ENCODE assay signal across 9 cellular contexts in the genomic region with DNA sequence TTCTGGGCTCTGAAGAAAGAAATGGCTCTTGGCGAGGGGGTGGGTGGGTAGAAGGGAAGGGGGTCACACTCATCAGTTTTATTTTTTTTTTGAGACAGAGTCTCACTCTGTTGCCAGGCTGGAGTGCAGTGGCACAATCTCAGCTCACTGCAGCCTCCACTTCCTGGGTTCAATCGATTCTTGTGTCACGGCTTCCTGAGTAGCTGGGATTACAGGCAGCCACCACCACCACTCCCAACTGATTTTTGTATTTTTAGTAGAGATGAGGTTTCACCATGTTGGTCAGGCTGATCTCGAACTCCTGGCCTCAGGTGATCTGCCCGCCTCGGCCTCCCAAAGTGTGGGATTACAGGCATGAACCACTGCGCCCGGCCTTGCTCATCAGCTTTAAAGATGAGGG. TPM values are rescaled to one million over a fixed set of nuclear protein-coding genes. Genes with fewer than 3 reads are reported as not detected.
A peak's percentile ranks its signal among the peaks of the same experiment; 100 is the strongest.
DNase-seq lines count a peak whose midpoint lies in the region; ATAC-seq and TF ChIP-seq lines count a peak whose summit lies in the region.
"Not testable (repeated sequence)": the region's sequence is repeated elsewhere in the genome, so short reads cannot be mapped to it uniquely, and the experiment has no call there.
"Had no signal": no experiment of that assay in that cellular context is flagged by ENCODE, and none has a peak within 500 bp of the region (broad histone marks: within the 10 kb centered on the region; RNA-seq: fewer than 3 reads in every experiment).

No MANE protein-coding gene starts in this region.

- not testable (repeated sequence) for H3K36me3 ChIP-seq in CD8-positive, alpha-beta T cell (ENCODE audit: insufficient read depth, low read length); effector memory CD4-positive, alpha-beta T cell (ENCODE audit: control insufficient read depth, insufficient read depth, low read length); transverse colon
- peaks cover 0 to 13% (median 2%) of the 10 kb centered on the region in 6 donors for H3K36me3 ChIP-seq in spleen

- peaks cover 60% of the 10 kb centered on the region for H3K4me1 Mint-ChIP-seq in CD8-positive, alpha-beta T cell (ENCODE audit: low read depth)
- H3K4me1 Mint-ChIP-seq in activated CD4-positive, alpha-beta memory T cell treated with anti-CD3 and anti-CD28 coated beads, Interleukin-2, amount 10 ng/mL, durations not matched to agents 7 days and 5 days: peaks cover 56% of the 10 kb centered on the region
- peaks cover 46 to 55% (median 47%) of the 10 kb centered on the region in 3 donors for H3K4me1 Mint-ChIP-seq in naive B cell

- not testable (repeated sequence) for TF ChIP-seq EP300 in transverse colon (IDR thresholded peaks at IDR 0.05; ENCODE audit: low read depth)

- not testable (repeated sequence) for TF ChIP-seq POLR2A in spleen (IDR thresholded peaks at IDR 0.05); transverse colon (IDR thresholded peaks at IDR 0.05)

- in situ Hi-C loops in transverse colon (cut with MboI; ENCODE audit: low pct_ligation_motif_present in 1 of 4, low pct_unique_long_range_greater_than_20kb in 1 of 4, low sequenced_read_pairs in 3 of 4): not testable (repeated sequence)

- DNase-seq in CD8-positive, alpha-beta T cell: peak in 1 of 7 experiments; percentile 27
- not testable (repeated sequence) for DNase-seq in RWPE1 (ENCODE audit: low spot score); activated CD4-positive, alpha-beta memory T cell treated with anti-CD3 and anti-CD28 coated beads, Interleukin-2, amount 10 ng/mL, durations not matched to agents 7 days and 5 days; activated naive CD4-positive, alpha-beta T cell treated with anti-CD3 and anti-CD28 coated beads, Interleukin-2, amount 50 U/mL, for 72 hours (ENCODE audit: low spot score in 2 of 2); effector memory CD4-positive, alpha-beta T cell; naive B cell; spleen; transverse colon

- not testable (repeated sequence) for H3K4me3 ChIP-seq in CD8-positive, alpha-beta T cell (ENCODE audit: low read depth, low read length); effector memory CD4-positive, alpha-beta T cell (ENCODE audit: insufficient read depth, low read depth, low read length, poor library complexity, severe bottlenecking); spleen; transverse colon

- POLR2A ChIA-PET in CD8-positive, alpha-beta T cell (lab: Charles Lee): interaction anchor here (0.7 to 2.5 kb wide), 11 partner anchors 8 to 140 kb away, joined by 3 to 16 read pairs (median 3); partner anchors contain the start of genes MALAT1 and PCNX3
- POLR2A ChIA-PET in RWPE1 (lab: Yijun Ruan, JAX; ENCODE audit: low non-redundant PET): not testable (repeated sequence)
- POLR2A ChIA-PET in activated CD4-positive, alpha-beta memory T cell treated with anti-CD3 and anti-CD28 coated beads, Interleukin-2, amount 10 ng/mL, durations not matched to agents 7 days and 5 days (lab: Charles Lee): interaction anchor here (0.6 to 2.9 kb wide), 17 partner anchors 8 to 146 kb away, joined by 3 to 29 read pairs (median 6); partner anchors contain the start of genes EHBP1L1, MALAT1, NEAT1 and PCNX3

- CTCF ChIA-PET in CD8-positive, alpha-beta T cell (lab: Charles Lee): interaction anchor here (0.8 to 5.0 kb wide), 8 partner anchors 8 to 50 kb away, joined by 3 to 37 read pairs (median 4); partner anchors contain the start of gene EHBP1L1
- CTCF ChIA-PET in RWPE1 (lab: Yijun Ruan, JAX): interaction anchor here (0.6 to 1.0 kb wide), 2 partner anchors 16 to 29 kb away, joined by 3 read pairs; no protein-coding TSS in a partner anchor
- CTCF ChIA-PET in activated CD4-positive, alpha-beta memory T cell treated with anti-CD3 and anti-CD28 coated beads, Interleukin-2, amount 10 ng/mL, durations not matched to agents 7 days and 5 days (lab: Charles Lee): interaction anchor here (0.6 to 3.7 kb wide), 9 partner anchors 8 to 302 kb away, joined by 3 to 33 read pairs (median 5); partner anchors contain the start of gene MUS81

- H3K9me3 Mint-ChIP-seq in CD8-positive, alpha-beta T cell; activated CD4-positive, alpha-beta memory T cell treated with anti-CD3 and anti-CD28 coated beads, Interleukin-2, amount 10 ng/mL, durations not matched to agents 7 days and 5 days; activated naive CD4-positive, alpha-beta T cell treated with anti-CD3 and anti-CD28 coated beads, Interleukin-2, amount 50 U/mL, for 72 hours; naive B cell: not testable (repeated sequence)

- intact Hi-C loops in CD8-positive, alpha-beta T cell (cut with DNase I, micrococcal nuclease); spleen (cut with DNase I; ENCODE audit: low total_unique reads); transverse colon (cut with DNase I; ENCODE audit: low total_unique reads): not testable (repeated sequence)

- not testable (repeated sequence) for TF ChIP-seq CTCF in CD8-positive, alpha-beta T cell (IDR thresholded peaks at IDR 0.05); RWPE1 (conservative IDR thresholded peaks at IDR 0.05; ENCODE audit: low read depth); spleen (IDR thresholded peaks at IDR 0.05 in 8 of 11, conservative IDR thresholded peaks at IDR 0.05 in 3 of 11); transverse colon (IDR thresholded peaks at IDR 0.05)

- WGBS in spleen, 5 donors: 65 to 77% (median 69%) methylated on average over 8 of the region's 8 CpGs
- WGBS in transverse colon (ENCODE audit: low coverage in 1 of 2), 2 donors: 89% methylated on average over 8 of the region's 8 CpGs; no CpG with 5 or more reads in 1 of the 2 donors

- not testable (repeated sequence) for H3K27me3 Mint-ChIP-seq in CD8-positive, alpha-beta T cell (ENCODE audit: low read depth); activated CD4-positive, alpha-beta memory T cell treated with anti-CD3 and anti-CD28 coated beads, Interleukin-2, amount 10 ng/mL, durations not matched to agents 7 days and 5 days; naive B cell

- H3K36me3 Mint-ChIP-seq in CD8-positive, alpha-beta T cell: peaks cover 22% of the 10 kb centered on the region
- H3K36me3 Mint-ChIP-seq in activated CD4-positive, alpha-beta memory T cell treated with anti-CD3 and anti-CD28 coated beads, Interleukin-2, amount 10 ng/mL, durations not matched to agents 7 days and 5 days (ENCODE audit: low read depth): peaks cover 14% of the 10 kb centered on the region
- H3K36me3 Mint-ChIP-seq in activated naive CD4-positive, alpha-beta T cell treated with anti-CD3 and anti-CD28 coated beads, Interleukin-2, amount 50 U/mL, for 72 hours; naive B cell: not testable (repeated sequence)

- H3K9me3 ChIP-seq in CD8-positive, alpha-beta T cell (ENCODE audit: low read length); effector memory CD4-positive, alpha-beta T cell (ENCODE audit: control insufficient read depth, low read length); spleen; transverse colon: not testable (repeated sequence)

- peak overlapping the region; percentile 96 for H3K27ac Mint-ChIP-seq in CD8-positive, alpha-beta T cell
- peak overlapping the region; percentile 97 for H3K27ac Mint-ChIP-seq in activated CD4-positive, alpha-beta memory T cell treated with anti-CD3 and anti-CD28 coated beads, Interleukin-2, amount 10 ng/mL, durations not matched to agents 7 days and 5 days
- peak overlapping the region; percentile 89 to 97 for H3K27ac Mint-ChIP-seq in activated naive CD4-positive, alpha-beta T cell treated with anti-CD3 and anti-CD28 coated beads, Interleukin-2, amount 50 U/mL, for 72 hours
- H3K27ac Mint-ChIP-seq in naive B cell: peak overlapping the region in 5 of 6 donors; percentile 44 to 100 (median 94)

- H3K4me1 ChIP-seq in CD8-positive, alpha-beta T cell (ENCODE audit: insufficient read depth, low read length): peaks cover 68% of the 10 kb centered on the region
- H3K4me1 ChIP-seq in effector memory CD4-positive, alpha-beta T cell (ENCODE audit: control insufficient read depth, insufficient read depth, low read length, poor library complexity, severe bottlenecking): peaks cover 56% of the 10 kb centered on the region
- H3K4me1 ChIP-seq in spleen (peaks cover 36 to 75% (median 62%) of the 10 kb centered on the region in 6 donors), transverse colon (peaks cover 20 to 38% (median 23%) of the 10 kb centered on the region in 4 donors)

- H3K27ac ChIP-seq in CD8-positive, alpha-beta T cell (ENCODE audit: low read depth, low read length): peak overlapping the region; percentile 43
- H3K27ac ChIP-seq in RWPE1 (peak overlapping the region; percentile 52), spleen (peak overlapping the region; percentile 22 to 99 (median 83)), transverse colon (peak overlapping the region; percentile 19 to 60 (median 44))
- H3K27ac ChIP-seq in effector memory CD4-positive, alpha-beta T cell (ENCODE audit: insufficient read depth, low read length, poor library complexity, severe bottlenecking): peak overlapping the region; percentile 66

- not testable (repeated sequence) for H3K27me3 ChIP-seq in CD8-positive, alpha-beta T cell (ENCODE audit: insufficient read depth, low read length); effector memory CD4-positive, alpha-beta T cell (replicated peaks; ENCODE audit: control insufficient read depth, insufficient read depth, low read length, poor library complexity, severe bottlenecking); spleen (replicated peaks in 1 of 7); transverse colon

- not testable (repeated sequence) for ATAC-seq in CD8-positive, alpha-beta T cell; activated naive CD4-positive, alpha-beta T cell treated with anti-CD3 and anti-CD28 coated beads, Interleukin-2, amount 50 U/mL, for 72 hours; naive B cell (ENCODE audit: low read depth in 2 of 2)

- H3K4me3 Mint-ChIP-seq in CD8-positive, alpha-beta T cell: peak overlapping the region; percentile 69
- peak overlapping the region; percentile 47 for H3K4me3 Mint-ChIP-seq in activated CD4-positive, alpha-beta memory T cell treated with anti-CD3 and anti-CD28 coated beads, Interleukin-2, amount 10 ng/mL, durations not matched to agents 7 days and 5 days
- H3K4me3 Mint-ChIP-seq in naive B cell: peak overlapping the region in 1 of 8 donors; percentile 5

RNA-seq across cellular contexts. Expression of gene ZNRD2, which starts 5.1 kb away (rescaled TPM):
- 10 to 100 TPM; 35.6 to 41.4 TPM for total RNA-seq in CD8-positive, alpha-beta T cell
- total RNA-seq in activated CD4-positive, alpha-beta memory T cell treated with anti-CD3 and anti-CD28 coated beads, Interleukin-2, amount 10 ng/mL, durations not matched to agents 7 days and 5 days: 10 to 100 TPM; 25.3 to 27.8 TPM
- 10 to 100 TPM; 35.9 to 44.3 TPM for total RNA-seq in activated naive CD4-positive, alpha-beta T cell treated with anti-CD3 and anti-CD28 coated beads, Interleukin-2, amount 50 U/mL, for 72 hours
- polyA plus RNA-seq in naive B cell (ENCODE audit: low read depth in 6 of 6) (10 to 100 TPM; 56.9 to 74.5 (median 69.8) TPM), spleen (10 to 100 TPM; 32.6 to 49.5 (median 42.5) TPM)
- total RNA-seq in spleen (10 to 100 TPM; 20.9 to 68.8 (median 34.4) TPM), transverse colon (10 to 100 TPM in 3 of 4 donors, 1 to 10 TPM in 1; 6.4 to 38.4 (median 27.9) TPM)

RNA-seq across cellular contexts. Expression of gene LTBP3, which starts 7.0 kb away (rescaled TPM):
- total RNA-seq in CD8-positive, alpha-beta T cell: 100 to 1,000 TPM; 231 to 246 TPM
- 10 to 100 TPM; 55.4 to 60.0 TPM for total RNA-seq in activated CD4-positive, alpha-beta memory T cell treated with anti-CD3 and anti-CD28 coated beads, Interleukin-2, amount 10 ng/mL, durations not matched to agents 7 days and 5 days
- 10 to 100 TPM; 66.6 to 90.4 TPM for total RNA-seq in activated naive CD4-positive, alpha-beta T cell treated with anti-CD3 and anti-CD28 coated beads, Interleukin-2, amount 50 U/mL, for 72 hours
- 10 to 100 TPM; 12.5 to 40.5 (median 23.0) TPM for polyA plus RNA-seq in naive B cell (ENCODE audit: low read depth in 6 of 6)
- 100 to 1,000 TPM in 2 of 7 donors, 10 to 100 TPM in 5; 81.6 to 137 (median 95.8) TPM for total RNA-seq in spleen
- 10 to 100 TPM; 20.6 to 57.0 (median 27.6) TPM for polyA plus RNA-seq in spleen
- 100 to 1,000 TPM in 2 of 4 donors, 10 to 100 TPM in 2; 48.7 to 467 (median 140) TPM for total RNA-seq in transverse colon

RNA-seq across cellular contexts. Expression of gene FAM89B, which starts 7.2 kb away (rescaled TPM):
- 10 to 100 TPM; 20.6 to 20.8 TPM for total RNA-seq in CD8-positive, alpha-beta T cell
- 10 to 100 TPM; 45.6 to 48.0 TPM for total RNA-seq in activated CD4-positive, alpha-beta memory T cell treated with anti-CD3 and anti-CD28 coated beads, Interleukin-2, amount 10 ng/mL, durations not matched to agents 7 days and 5 days
- 10 to 100 TPM; 32.6 to 47.1 TPM for total RNA-seq in activated naive CD4-positive, alpha-beta T cell treated with anti-CD3 and anti-CD28 coated beads, Interleukin-2, amount 50 U/mL, for 72 hours
- 10 to 100 TPM; 44.3 to 82.6 (median 61.8) TPM for polyA plus RNA-seq in naive B cell (ENCODE audit: low read depth in 6 of 6)
- total RNA-seq in spleen: 10 to 100 TPM; 34.5 to 59.0 (median 48.4) TPM
- polyA plus RNA-seq in spleen: 10 to 100 TPM; 43.0 to 66.1 (median 50.1) TPM
- total RNA-seq in transverse colon: 100 to 1,000 TPM in 1 of 4 donors, 10 to 100 TPM in 3; 25.2 to 254 (median 51.6) TPM

RNA-seq across cellular contexts. Expression of gene EHBP1L1, which starts 10.7 kb away (rescaled TPM):
- total RNA-seq in CD8-positive, alpha-beta T cell: 10 to 100 TPM; 64.7 to 65.1 TPM
- 100 to 1,000 TPM; 118 to 119 TPM for total RNA-seq in activated CD4-positive, alpha-beta memory T cell treated with anti-CD3 and anti-CD28 coated beads, Interleukin-2, amount 10 ng/mL, durations not matched to agents 7 days and 5 days
- total RNA-seq in activated naive CD4-positive, alpha-beta T cell treated with anti-CD3 and anti-CD28 coated beads, Interleukin-2, amount 50 U/mL, for 72 hours: 100 to 1,000 TPM; 101 to 144 TPM
- polyA plus RNA-seq in naive B cell (ENCODE audit: low read depth in 6 of 6): 10 to 100 TPM in 4 of 6 donors, 1 to 10 TPM in 2; 5.5 to 18.3 (median 11.6) TPM
- total RNA-seq in spleen: 100 to 1,000 TPM; 151 to 365 (median 242) TPM
- polyA plus RNA-seq in spleen: 100 to 1,000 TPM in 2 of 3 donors, 10 to 100 TPM in 1; 44.3 to 174 (median 116) TPM
- total RNA-seq in transverse colon: 100 to 1,000 TPM in 2 of 4 donors, 10 to 100 TPM in 2; 90.2 to 215 (median 106) TPM

RNA-seq across cellular contexts. Expression of gene KCNK7, which starts 30.4 kb away (rescaled TPM):
- 10 to 100 TPM in 1 of 2 experiments, 1 to 10 TPM in 1; 9.1 to 11.1 TPM for total RNA-seq in CD8-positive, alpha-beta T cell
- total RNA-seq in activated CD4-positive, alpha-beta memory T cell treated with anti-CD3 and anti-CD28 coated beads, Interleukin-2, amount 10 ng/mL, durations not matched to agents 7 days and 5 days: 1 to 10 TPM in 1 of 2 experiments, under 1 TPM in 1; 0.80 to 1.0 TPM
- under 1 TPM; 0.66 to 0.74 TPM for total RNA-seq in activated naive CD4-positive, alpha-beta T cell treated with anti-CD3 and anti-CD28 coated beads, Interleukin-2, amount 50 U/mL, for 72 hours
- not detected for polyA plus RNA-seq in naive B cell (ENCODE audit: low read depth in 6 of 6)
- total RNA-seq in spleen: 1 to 10 TPM in 4 of 7 donors, under 1 TPM in 3; 0.63 to 3.2 (median 1.1) TPM
- 1 to 10 TPM; 1.9 to 6.2 (median 2.9) TPM for polyA plus RNA-seq in spleen
- total RNA-seq in transverse colon: 1 to 10 TPM in 1 of 4 donors, under 1 TPM in 1, not detected in 2; 0.27 to 1.6 TPM
- polyA plus RNA-seq: AG04450 had no signal
